Comparison of ENCODE assay signal across 35 cellular contexts in the genomic region with DNA sequence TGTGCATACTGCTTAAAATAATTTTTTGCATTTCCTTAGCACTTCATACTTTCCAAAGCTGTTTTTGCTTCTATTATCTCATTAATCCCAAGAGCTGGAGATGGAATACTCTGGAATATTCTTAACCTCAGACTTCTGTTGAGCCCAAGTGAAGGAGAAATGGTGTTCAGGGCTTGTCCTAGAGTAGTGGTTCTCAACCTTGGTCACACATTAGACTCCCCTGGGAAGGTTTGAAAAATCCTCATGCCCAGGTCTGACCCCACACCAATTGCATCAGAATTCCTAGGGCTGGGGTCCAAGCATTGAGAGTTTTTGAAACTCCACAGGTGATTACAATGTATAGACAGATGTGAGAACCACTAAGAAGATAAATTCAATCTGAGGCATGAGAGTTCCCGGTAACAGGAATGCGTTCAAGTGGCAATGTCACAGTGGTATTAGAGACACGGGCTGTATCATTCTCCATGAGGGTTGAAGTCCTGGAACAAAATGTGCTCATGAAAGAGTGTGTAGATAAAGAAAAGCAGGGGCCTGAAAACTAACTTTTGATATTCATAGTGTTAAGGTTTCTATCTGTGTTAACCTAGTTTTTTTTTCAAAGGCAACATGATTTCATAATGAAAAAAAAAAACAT. TPM values are rescaled to one million over a fixed set of nuclear protein-coding genes. Genes with fewer than 3 reads are reported as not detected.
"Had no signal": no experiment of that assay in that cellular context is flagged by ENCODE, and none has a peak within 500 bp of the region (broad histone marks: within the 10 kb centered on the region; RNA-seq: fewer than 3 reads in every experiment).

No MANE protein-coding gene starts in this region.

- H3K4me3 ChIP-seq: breast epithelium, SJCRH30, SK-N-MC had no signal

- H3K27me3 ChIP-seq: SJCRH30 had no signal

- H3K27ac ChIP-seq: breast epithelium, RWPE1, SJCRH30, SK-N-MC, WERI-Rb-1 had no signal

- H3K9me3 ChIP-seq: SJCRH30 had no signal

- DNase-seq: activated CD4-positive, alpha-beta memory T cell treated with anti-CD3 and anti-CD28 coated beads, Interleukin-2, amount 10 ng/mL, durations not matched to agents 7 days and 5 days; activated CD4-positive, alpha-beta T cell treated with anti-CD3 and anti-CD28 coated beads for 1 hour; activated CD4-positive, alpha-beta T cell treated with anti-CD3 and anti-CD28 coated beads for 48 hours; activated CD4-positive, CD25-positive, alpha-beta regulatory T cell; activated CD8-positive, alpha-beta memory T cell treated with anti-CD3 and anti-CD28 coated beads for 24 hours; activated CD8-positive, alpha-beta memory T cell treated with anti-CD3 and anti-CD28 coated beads, Interleukin-2, amount 10 ng/mL, durations not matched to agents 7 days and 5 days; activated CD8-positive, alpha-beta memory T cell treated with anti-CD3 and anti-CD28 coated beads, Interleukin-2, amount 50 U/mL, for 48 hours; activated effector memory CD4-positive, alpha-beta T cell treated with Interleukin-2 at 50 U/mL for 16 hours; activated naive CD4-positive, alpha-beta T cell treated with anti-CD3 and anti-CD28 coated beads, Interleukin-2, amount 50 U/mL, for 16 hours; activated naive CD8-positive, alpha-beta T cell treated with anti-CD3 and anti-CD28 coated beads for 36 hours; activated T-cell treated with anti-CD3 and anti-CD28 coated beads, Interleukin-2, amount 50 U/mL, for 48 hours; amniotic stem cell; aorta; central memory CD4-positive, alpha-beta T cell; Karpas-422; KBM-7; NCI-H1105; NCI-H1417 treated with DMSO at 0.1 percent for 48 hours; NCI-H187 treated with DMSO at 0.1 percent for 48 hours; NCI-H2081; NCI-H2227 treated with DMSO at 0.1 percent for 48 hours; NCI-H510A treated with DMSO at 0.1 percent for 48 hours; NCI-H526 treated with DMSO at 0.1 percent for 48 hours; NCI-H774; PC-3; SHP77; T1000; WERI-Rb-1 had no signal

- H3K4me1 ChIP-seq: breast epithelium, SJCRH30 had no signal

- H3K36me3 ChIP-seq: breast epithelium, SJCRH30, WERI-Rb-1 had no signal

- ATAC-seq: activated CD8-positive, alpha-beta memory T cell treated with anti-CD3 and anti-CD28 coated beads, Interleukin-2, amount 10 ng/mL, durations not matched to agents 7 days and 5 days; PC-3 had no signal

RNA-seq across cellular contexts. Expression of gene AWAT2, which starts 47.9 kb away (rescaled TPM):
- total RNA-seq: activated CD4-positive, alpha-beta memory T cell treated with anti-CD3 and anti-CD28 coated beads, Interleukin-2, amount 10 ng/mL, durations not matched to agents 7 days and 5 days; activated CD8-positive, alpha-beta memory T cell treated with anti-CD3 and anti-CD28 coated beads, Interleukin-2, amount 10 ng/mL, durations not matched to agents 7 days and 5 days; activated naive CD8-positive, alpha-beta T cell treated with anti-CD3 and anti-CD28 coated beads for 36 hours; aorta; breast epithelium; cerebellum; PC-3; SJCRH30; T-helper 1 cell treated with Interleukin-12 subunit alpha and Interleukin-12 subunit beta and Interleukin-4 antibody, amounts not matched to agents 30 ng/mL and 1 ng/mL, for 36 hours; T-helper 2 cell treated with Interferon-gamma antibody and Interleukin-4, amounts not matched to agents 100 ng/mL and 5 ng/mL, for 36 hours had no signal
- polyA plus RNA-seq: aorta had no signal
